ENCODE assay signal across 9 cellular contexts in the genomic region with DNA sequence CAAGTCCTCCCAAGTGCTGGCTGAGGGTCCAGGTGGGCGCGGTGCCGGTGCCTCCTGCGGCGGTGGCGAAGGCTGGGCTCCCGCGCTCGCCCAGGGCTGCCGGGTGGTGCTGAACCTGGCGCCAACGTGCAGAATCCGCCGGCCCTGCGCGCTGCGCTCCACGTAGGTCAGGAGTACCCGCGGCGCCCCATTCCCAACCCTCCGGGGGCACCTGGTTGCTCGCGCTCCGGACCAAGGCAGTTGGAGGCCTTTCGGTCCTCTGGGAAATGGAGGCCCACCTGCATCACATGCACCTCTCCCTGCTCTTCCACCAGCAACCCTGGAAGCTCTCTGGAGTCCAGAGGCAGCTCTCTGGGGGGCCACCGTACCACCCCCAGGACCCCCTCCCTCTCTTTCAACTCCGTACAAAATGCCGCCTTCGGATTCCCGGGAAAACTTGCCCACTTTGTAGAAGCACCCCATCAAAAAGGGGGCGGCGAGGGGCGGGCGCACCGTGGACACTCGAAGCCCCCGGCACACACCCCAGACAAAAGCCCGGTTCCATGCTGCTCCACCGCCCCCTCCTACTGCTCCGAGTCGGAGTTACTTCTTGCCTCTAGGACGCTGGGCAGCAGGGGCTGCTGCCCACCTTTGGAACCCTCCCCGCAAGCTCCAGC. TPM values are rescaled to one million over a fixed set of nuclear protein-coding genes. Genes with fewer than 3 reads are reported as not detected.
DNase-seq lines count a peak whose midpoint lies in the region; ATAC-seq and TF ChIP-seq lines count a peak whose summit lies in the region.
"Had no signal": no experiment of that assay in that cellular context is flagged by ENCODE, and none has a peak within 500 bp of the region (broad histone marks: within the 10 kb centered on the region; RNA-seq: fewer than 3 reads in every experiment).

No MANE protein-coding gene starts in this region.

- peaks cover 2% of the 10 kb centered on the region for H3F3A ChIP-seq in neural cell (ENCODE audit: insufficient read depth, low read length, poor library complexity, severe bottlenecking)

- TF ChIP-seq EP300 in neural cell (conservative IDR thresholded peaks at IDR 0.05; ENCODE audit: poor library complexity, severe bottlenecking) = no peak

- peaks cover 9% of the 10 kb centered on the region for H3K36me3 ChIP-seq in neural cell (ENCODE audit: insufficient read depth, low read length)

- H3K4me3 ChIP-seq in GM12864 (ENCODE audit: low read depth, low read length) (peak overlapping the region; percentile 63), neural cell (ENCODE audit: low read length) (peak overlapping the region; percentile 96)

- peak overlapping the region; percentile 97 for H3K9ac ChIP-seq in neural cell (ENCODE audit: low read length)

- peak overlapping the region; percentile 82 for H3K27ac ChIP-seq in neural cell (ENCODE audit: low read length)

- peaks cover 33% of the 10 kb centered on the region for H3K79me2 ChIP-seq in neural cell (replicated peaks; ENCODE audit: insufficient read depth, low read length)

- H2AFZ ChIP-seq in neural cell (ENCODE audit: low read depth, low read length) = peak overlapping the region; percentile 83

- H4K20me1 ChIP-seq in neural cell (ENCODE audit: insufficient read depth) = no peaks in the 10 kb centered on the region

- H3K9me3 ChIP-seq in neural cell (ENCODE audit: low read length) = no peaks in the 10 kb centered on the region

- TF ChIP-seq CTCF in GM12864 (IDR thresholded peaks at IDR 0.05; ENCODE audit: low read depth, low read length, missing control alignments) (no peak), neural cell (IDR thresholded peaks at IDR 0.05; ENCODE audit: poor library complexity, severe bottlenecking) (no peak)

- H3K9me2 ChIP-seq in neural cell (ENCODE audit: insufficient read depth, low read length) = no peaks in the 10 kb centered on the region

- no peaks in the 10 kb centered on the region for H3K27me3 ChIP-seq in neural cell (ENCODE audit: insufficient read depth, low read depth, low read length)

- DNase-seq in GM12864 (ENCODE audit: low read depth) (no peak), DMS79 (lab: John Stamatoyannopoulos, UW) (no peak), Ammon's horn (ENCODE audit: low spot score) (no peak)
- DNase-seq in effector CD8-positive, alpha-beta T cell (lab: John Stamatoyannopoulos, UW) = no peak

- peak; percentile 36 for ATAC-seq in HG02678 (IDR thresholded peaks at IDR 0.05; ENCODE audit: unreplicated experiment)
- ATAC-seq in SK-N-SH treated with all-trans-retinoic acid at 6 μM for 48 hours = peak; percentile 70
- ATAC-seq in esophagus mucosa = peak; percentile 71

- peak overlapping the region; percentile 99 for H3K4me2 ChIP-seq in neural cell (ENCODE audit: low read length)

- no peak for TF ChIP-seq RAD21 in neural cell (conservative IDR thresholded peaks at IDR 0.05)

TF ChIP-seq in SK-N-SH treated with all-trans-retinoic acid at 6 μM for 48 hours, 23 proteins besides CTCF, POLR2A, EP300 and RAD21:
- TF ChIP-seq SNAI2 (CRISPR knock-in tag; IDR thresholded peaks at IDR 0.05) (no peak), OSR1 (CRISPR knock-in tag; IDR thresholded peaks at IDR 0.05) (no peak), TOX (CRISPR knock-in tag; IDR thresholded peaks at IDR 0.05; ENCODE audit: borderline replicate concordance) (no peak), ISL1 (CRISPR knock-in tag; IDR thresholded peaks at IDR 0.05) (no peak), GLIS3 (CRISPR knock-in tag; IDR thresholded peaks at IDR 0.05) (no peak), TCF4 (CRISPR knock-in tag; IDR thresholded peaks at IDR 0.05; ENCODE audit: borderline replicate concordance) (no peak), ZNF565 (CRISPR knock-in tag; conservative IDR thresholded peaks at IDR 0.05; ENCODE audit: low read depth) (no peak), ESRRG (CRISPR knock-in tag; IDR thresholded peaks at IDR 0.05) (no peak), ZFP30 (CRISPR knock-in tag; IDR thresholded peaks at IDR 0.05) (no peak)
- TF ChIP-seq, protein P1, sequence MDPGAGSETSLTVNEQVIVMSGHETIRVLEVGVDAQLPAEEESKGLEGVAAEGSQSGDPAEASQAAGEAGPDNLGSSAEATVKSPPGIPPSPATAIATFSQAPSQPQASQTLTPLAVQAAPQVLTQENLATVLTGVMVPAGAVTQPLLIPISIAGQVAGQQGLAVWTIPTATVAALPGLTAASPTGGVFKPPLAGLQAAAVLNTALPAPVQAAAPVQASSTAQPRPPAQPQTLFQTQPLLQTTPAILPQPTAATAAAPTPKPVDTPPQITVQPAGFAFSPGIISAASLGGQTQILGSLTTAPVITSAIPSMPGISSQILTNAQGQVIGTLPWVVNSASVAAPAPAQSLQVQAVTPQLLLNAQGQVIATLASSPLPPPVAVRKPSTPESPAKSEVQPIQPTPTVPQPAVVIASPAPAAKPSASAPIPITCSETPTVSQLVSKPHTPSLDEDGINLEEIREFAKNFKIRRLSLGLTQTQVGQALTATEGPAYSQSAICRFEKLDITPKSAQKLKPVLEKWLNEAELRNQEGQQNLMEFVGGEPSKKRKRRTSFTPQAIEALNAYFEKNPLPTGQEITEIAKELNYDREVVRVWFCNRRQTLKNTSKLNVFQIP (CRISPR knock-in tag; IDR thresholded peaks at IDR 0.05; ENCODE audit: borderline replicate concordance, low read depth) = no peak

TF ChIP-seq in neural cell, 6 proteins besides CTCF, POLR2A, EP300 and RAD21:
- TF ChIP-seq SMC3 (conservative IDR thresholded peaks at IDR 0.05; ENCODE audit: poor library complexity) (no peak), POLR2AphosphoS5 (IDR thresholded peaks at IDR 0.05) (no peak), TAF1 (IDR thresholded peaks at IDR 0.05; ENCODE audit: low read depth) (peak; percentile 7), MXI1 (conservative IDR thresholded peaks at IDR 0.05; ENCODE audit: poor library complexity, severe bottlenecking) (no peak), EZH2 (IDR thresholded peaks at IDR 0.05; ENCODE audit: borderline replicate concordance, insufficient read depth, low read length, poor library complexity, severe bottlenecking) (no peak)
- TF ChIP-seq, protein P2, sequence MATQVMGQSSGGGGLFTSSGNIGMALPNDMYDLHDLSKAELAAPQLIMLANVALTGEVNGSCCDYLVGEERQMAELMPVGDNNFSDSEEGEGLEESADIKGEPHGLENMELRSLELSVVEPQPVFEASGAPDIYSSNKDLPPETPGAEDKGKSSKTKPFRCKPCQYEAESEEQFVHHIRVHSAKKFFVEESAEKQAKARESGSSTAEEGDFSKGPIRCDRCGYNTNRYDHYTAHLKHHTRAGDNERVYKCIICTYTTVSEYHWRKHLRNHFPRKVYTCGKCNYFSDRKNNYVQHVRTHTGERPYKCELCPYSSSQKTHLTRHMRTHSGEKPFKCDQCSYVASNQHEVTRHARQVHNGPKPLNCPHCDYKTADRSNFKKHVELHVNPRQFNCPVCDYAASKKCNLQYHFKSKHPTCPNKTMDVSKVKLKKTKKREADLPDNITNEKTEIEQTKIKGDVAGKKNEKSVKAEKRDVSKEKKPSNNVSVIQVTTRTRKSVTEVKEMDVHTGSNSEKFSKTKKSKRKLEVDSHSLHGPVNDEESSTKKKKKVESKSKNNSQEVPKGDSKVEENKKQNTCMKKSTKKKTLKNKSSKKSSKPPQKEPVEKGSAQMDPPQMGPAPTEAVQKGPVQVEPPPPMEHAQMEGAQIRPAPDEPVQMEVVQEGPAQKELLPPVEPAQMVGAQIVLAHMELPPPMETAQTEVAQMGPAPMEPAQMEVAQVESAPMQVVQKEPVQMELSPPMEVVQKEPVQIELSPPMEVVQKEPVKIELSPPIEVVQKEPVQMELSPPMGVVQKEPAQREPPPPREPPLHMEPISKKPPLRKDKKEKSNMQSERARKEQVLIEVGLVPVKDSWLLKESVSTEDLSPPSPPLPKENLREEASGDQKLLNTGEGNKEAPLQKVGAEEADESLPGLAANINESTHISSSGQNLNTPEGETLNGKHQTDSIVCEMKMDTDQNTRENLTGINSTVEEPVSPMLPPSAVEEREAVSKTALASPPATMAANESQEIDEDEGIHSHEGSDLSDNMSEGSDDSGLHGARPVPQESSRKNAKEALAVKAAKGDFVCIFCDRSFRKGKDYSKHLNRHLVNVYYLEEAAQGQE (IDR thresholded peaks at IDR 0.05; ENCODE audit: borderline replicate concordance) = no peak

RNA-seq across cellular contexts. Expression of a gene that starts 0.7 kb away (rescaled TPM):
- total RNA-seq in esophagus mucosa = 14.3 TPM
- polyA plus RNA-seq in neural cell = 185 and 208 TPM in 2 replicates
- 151 and 153 TPM in 2 replicates for polyA minus RNA-seq in neural cell

RNA-seq across cellular contexts. Expression of a gene that starts 44.3 kb away (rescaled TPM):
- not detected for total RNA-seq in esophagus mucosa
- polyA plus RNA-seq in neural cell = not detected in 2 replicates
- polyA minus RNA-seq in neural cell = not detected in 2 replicates
- total RNA-seq: T-helper 2 cell treated with Interferon-gamma antibody and Interleukin-4, amounts not matched to agents 100 ng/mL and 5 ng/mL, for 36 hours had no signal
